8 cellular contexts compared by ENCODE assay signal in the genomic region with DNA sequence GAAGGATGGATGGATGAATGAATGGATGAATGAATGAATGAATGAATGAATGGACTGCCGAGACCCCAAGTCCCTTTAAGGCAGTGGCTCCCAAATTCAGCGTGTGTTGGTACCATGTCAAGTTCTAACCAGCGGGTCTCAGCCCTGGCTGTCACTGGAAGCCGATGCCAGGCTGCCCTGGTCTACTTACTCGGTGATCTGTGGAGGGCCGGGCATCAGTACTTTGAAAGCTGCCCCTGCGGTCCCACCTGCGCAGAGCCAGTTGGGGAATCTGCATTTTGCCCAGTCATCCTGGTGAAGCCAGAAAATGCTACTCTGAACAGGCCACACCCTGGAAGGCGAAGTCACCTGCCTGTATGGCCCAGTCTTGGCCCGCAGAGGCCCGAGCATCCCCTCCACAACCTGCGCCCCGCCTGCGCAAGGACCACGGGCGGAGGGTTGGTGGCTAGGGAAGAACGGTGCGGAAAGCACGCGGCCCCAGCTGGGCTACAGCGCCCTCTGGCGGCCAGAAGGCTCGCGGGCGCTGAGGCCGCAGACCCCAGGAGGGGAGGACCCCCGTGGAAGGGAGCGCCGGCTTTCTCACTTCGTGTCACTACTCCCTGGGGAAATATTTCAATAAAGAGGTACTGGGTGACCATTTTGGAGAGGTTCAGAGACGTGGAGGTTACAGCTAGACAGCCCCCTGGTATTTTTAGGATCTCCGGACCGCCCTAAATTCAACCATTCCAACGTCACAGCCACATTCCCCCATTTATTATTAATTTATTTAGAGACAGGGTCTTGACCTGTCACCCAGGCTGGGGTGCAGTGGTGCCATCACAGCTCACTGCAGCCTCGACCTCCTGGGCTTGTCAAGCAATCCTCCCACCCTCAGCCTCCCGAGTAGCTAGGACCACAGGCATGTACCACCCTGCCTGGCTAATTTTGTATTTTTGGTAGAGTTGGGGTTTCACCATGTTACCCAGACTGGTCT. TPM values are rescaled to one million over a fixed set of nuclear protein-coding genes. Genes with fewer than 3 reads are reported as not detected.
DNase-seq lines count a peak whose midpoint lies in the region; TF ChIP-seq lines count a peak whose summit lies in the region.

No MANE protein-coding gene starts in this region.

- peak overlapping the region; percentile 29 for H3K4me2 ChIP-seq in Loucy (ENCODE audit: low read depth, low read length, poor library complexity, severe bottlenecking)

- no peaks in the 10 kb centered on the region for H4K20me1 ChIP-seq in Loucy (ENCODE audit: insufficient read depth, low read length, poor library complexity, severe bottlenecking)

- DNase-seq in DMS 273 (lab: John Stamatoyannopoulos, UW; ENCODE audit: unreplicated experiment) (peak; percentile 84), DMS 273 treated with DMSO at 0.1 percent for 48 hours (lab: John Stamatoyannopoulos, UW) (no peak), choroid plexus epithelial cell (ENCODE audit: low read depth) (peak; percentile 47), lung microvascular endothelial cell (ENCODE audit: low read depth in 2 of 2) (peak; percentile 40 to 64), globus pallidus (ENCODE audit: low spot score) (no peak)
- DNase-seq in activated CD4-positive, CD25-positive, alpha-beta regulatory T cell treated with anti-CD3 and anti-CD28 coated beads, Interleukin-2, amount 50 U/mL, for 72 hours, result peak; percentile 72
- peak; percentile 42 for DNase-seq in stimulated activated CD8-positive, alpha-beta memory T cell treated with anti-CD3 and anti-CD28 coated beads, Interleukin-4, amount 100 ng/mL, for 24 hours (ENCODE audit: low read depth)

- no peaks in the 10 kb centered on the region for H3K79me2 ChIP-seq in Loucy (ENCODE audit: insufficient read depth, low read length)

- no peaks in the 10 kb centered on the region for H3K27me3 ChIP-seq in Loucy (ENCODE audit: insufficient read depth, low read length, poor library complexity, severe bottlenecking)

- H3F3A ChIP-seq in Loucy (ENCODE audit: low read depth), result no peaks in the 10 kb centered on the region

- no peaks in the 10 kb centered on the region for H3K36me3 ChIP-seq in Loucy (ENCODE audit: insufficient read depth, low read length)

- TF ChIP-seq CTCF in Loucy (conservative IDR thresholded peaks at IDR 0.05; ENCODE audit: low read length) (peak; percentile 95), choroid plexus epithelial cell (conservative IDR thresholded peaks at IDR 0.05; ENCODE audit: low read depth, low read length) (peak; percentile 98)

- H3K4me1 ChIP-seq in Loucy (ENCODE audit: insufficient read depth, low read length, poor library complexity, severe bottlenecking), result no peaks in the 10 kb centered on the region

- H3K9me2 ChIP-seq in Loucy (replicated peaks; ENCODE audit: low read depth, low read length), result no peaks in the 10 kb centered on the region

- H3K9ac ChIP-seq in Loucy (ENCODE audit: low read depth, low read length, poor library complexity, severe bottlenecking), result no peak overlapping the region

- no peaks in the 10 kb centered on the region for H3K9me3 ChIP-seq in Loucy (ENCODE audit: insufficient read depth, low read depth, low read length)

- H3K4me3 ChIP-seq in Loucy (ENCODE audit: low read length, poor library complexity, severe bottlenecking) (no peak overlapping the region), choroid plexus epithelial cell (ENCODE audit: low read depth, low read length) (no peak overlapping the region)

- peak overlapping the region; percentile 77 for H2AFZ ChIP-seq in Loucy (ENCODE audit: low read length)

RNA-seq across cellular contexts. Expression of gene PRKCD, which starts 34.9 kb away (rescaled TPM):
- total RNA-seq in lung microvascular endothelial cell, result 0.99 and 1.5 TPM in 2 replicates

RNA-seq across cellular contexts. Expression of gene TKT, which starts 59.9 kb away (rescaled TPM):
- 112 and 265 TPM in 2 replicates for total RNA-seq in lung microvascular endothelial cell

Comparison
In these comparisons a context has a peak if more than half of its experiments do, and no peak if none do; other contexts are left out.
1. DNase-seq: peak in DMS 273 (single experiment), activated CD4-positive, CD25-positive, alpha-beta regulatory T cell treated with anti-CD3 and anti-CD28 coated beads, Interleukin-2, amount 50 U/mL, for 72 hours (single experiment), choroid plexus epithelial cell (single experiment), lung microvascular endothelial cell (2 of 2) and stimulated activated CD8-positive, alpha-beta memory T cell treated with anti-CD3 and anti-CD28 coated beads, Interleukin-4, amount 100 ng/mL, for 24 hours (single experiment); none in DMS 273 treated with DMSO at 0.1 percent for 48 hours (single experiment) and globus pallidus (single experiment).